29 cellular contexts compared by ENCODE assay signal in genomic region chr16:1101573-1102332, GRCh38. TPM values are rescaled to one million over a fixed set of nuclear protein-coding genes. Genes with fewer than 3 reads are reported as not detected.
"Had no signal": no experiment of that assay in that cellular context is flagged by ENCODE, and none has a peak within 500 bp of the region (broad histone marks: within the 10 kb centered on the region; RNA-seq: fewer than 3 reads in every experiment).

No MANE protein-coding gene starts in this region.

- DNase-seq: activated CD4-positive, alpha-beta memory T cell treated with anti-CD3 and anti-CD28 coated beads, Interleukin-2, amount 10 ng/mL, durations not matched to agents 7 days and 5 days; activated CD4-positive, alpha-beta T cell treated with anti-CD3 and anti-CD28 coated beads for 1 hour; activated CD4-positive, alpha-beta T cell treated with anti-CD3 and anti-CD28 coated beads, Interleukin-2, amount 10 ng/mL, durations not matched to agents 7 days and 5 days; activated naive CD8-positive, alpha-beta T cell treated with anti-CD3 and anti-CD28 coated beads, Interleukin-2, amount 50 U/mL, for 24 hours; activated T-cell treated with anti-CD3 and anti-CD28 coated beads, Interleukin-2, amount 50 U/mL, for 48 hours; cortex of kidney; effector memory CD8-positive, alpha-beta T cell; foreskin fibroblast; head of caudate nucleus; hippocampal formation; kidney; left colon; mammary epithelial cell; ovary; stimulated activated CD4-positive, alpha-beta T cell treated with anti-CD3 and anti-CD28 coated beads, Interleukin-12 subunit alpha, Interleukin-12 subunit beta, amount 100 ng/mL, for 4 hours; stimulated activated CD4-positive, alpha-beta T cell treated with anti-CD3 and anti-CD28 coated beads, Interleukin-4, amount 100 ng/mL, for 1 hour; stimulated activated naive CD8-positive, alpha-beta T cell treated with anti-CD3 and anti-CD28 coated beads, Interleukin-15, Interleukin-2, amounts not matched to agents 100 U/mL and 50 U/mL, for 24 hours; testis; trophoblast cell had no signal

- H3K9me3 ChIP-seq: ovary, testis had no signal

- H3K27me3 ChIP-seq: ovary, testis had no signal

- H3K36me3 ChIP-seq: ovary had no signal

- H3K4me3 ChIP-seq: ovary, skin epidermis, testis had no signal

- ATAC-seq: activated naive CD8-positive, alpha-beta T cell treated with anti-CD3 and anti-CD28 coated beads, Interleukin-2, amount 50 U/mL, for 24 hours; effector memory CD8-positive, alpha-beta T cell; esophagus mucosa; left colon; sciatic nerve; stimulated activated naive CD8-positive, alpha-beta T cell treated with anti-CD3 and anti-CD28 coated beads, Interleukin-15, Interleukin-2, amounts not matched to agents 100 U/mL and 50 U/mL, for 24 hours had no signal

- H3K27ac ChIP-seq: ovary, skin epidermis, testis had no signal

RNA-seq across cellular contexts. Expression of gene C1QTNF8, which starts 5.7 kb away (rescaled TPM):
- total RNA-seq: activated CD4-positive, alpha-beta memory T cell treated with anti-CD3 and anti-CD28 coated beads, Interleukin-2, amount 10 ng/mL, durations not matched to agents 7 days and 5 days; activated CD4-positive, alpha-beta T cell treated with anti-CD3 and anti-CD28 coated beads, Interleukin-2, amount 10 ng/mL, durations not matched to agents 7 days and 5 days; activated T-helper 2 cell treated with anti-CD3 and anti-CD28 coated beads, Interferon-gamma antibody, Interleukin-2, Interleukin-4, amounts not matched to agents 10 μg/mL and 5 μg/mL and 100 μg/mL, durations not matched to agents 14 hours and 24 hours and 36 hours; chondrocyte; endothelial cell of umbilical vein; esophagus mucosa; kidney; left colon; liver; mammary epithelial cell; mucosa of gallbladder; progenitor cell of endocrine pancreas; renal cortical epithelial cell; sciatic nerve had no signal

RNA-seq across cellular contexts. Expression of gene SSTR5, which starts 29.2 kb away (rescaled TPM):
- total RNA-seq: activated CD4-positive, alpha-beta memory T cell treated with anti-CD3 and anti-CD28 coated beads, Interleukin-2, amount 10 ng/mL, durations not matched to agents 7 days and 5 days; activated CD4-positive, alpha-beta T cell treated with anti-CD3 and anti-CD28 coated beads, Interleukin-2, amount 10 ng/mL, durations not matched to agents 7 days and 5 days; activated T-helper 2 cell treated with anti-CD3 and anti-CD28 coated beads, Interferon-gamma antibody, Interleukin-2, Interleukin-4, amounts not matched to agents 10 μg/mL and 5 μg/mL and 100 μg/mL, durations not matched to agents 14 hours and 24 hours and 36 hours; chondrocyte; esophagus mucosa; liver; mammary epithelial cell; ovary; sciatic nerve had no signal

RNA-seq across cellular contexts. Expression of gene CACNA1H, which starts 51.2 kb away (rescaled TPM):
- total RNA-seq: endothelial cell of umbilical vein, mammary epithelial cell had no signal
